In the genomic region with DNA sequence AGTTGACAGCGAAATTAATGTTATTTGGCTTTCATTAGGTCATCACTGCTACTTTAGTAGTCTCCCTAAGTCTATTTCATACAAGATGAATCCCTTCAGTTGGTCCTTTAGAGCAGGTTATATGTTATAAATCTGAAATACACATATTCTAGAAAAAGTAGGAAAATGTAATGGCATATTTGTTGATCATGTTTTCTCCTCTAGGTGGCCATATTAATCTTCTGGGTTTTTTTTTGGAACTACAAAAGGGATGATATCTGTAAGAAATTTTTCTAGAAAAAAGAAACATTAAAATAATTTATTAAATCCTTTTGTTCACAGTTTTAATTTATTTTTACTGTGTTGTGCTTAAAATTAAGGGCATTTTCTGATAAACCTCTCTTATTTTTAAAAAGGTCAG, we compare ENCODE assay signal across 27 cellular contexts.
A peak's percentile ranks its signal among the peaks of the same experiment; 100 is the strongest.
DNase-seq lines count a peak whose midpoint lies in the region; ATAC-seq, FAIRE-seq and TF ChIP-seq lines count a peak whose summit lies in the region.
"Had no signal": no experiment of that assay in that cellular context is flagged by ENCODE, and none has a peak within 500 bp of the region (broad histone marks: within the 10 kb centered on the region; RNA-seq: fewer than 3 reads in every experiment).

No MANE protein-coding gene starts in this region.

- no peak for DNase-seq in BE2C
- no peak for DNase-seq in MM.1S
- no peak for DNase-seq in osteoblast (ENCODE audit: insufficient read length, low spot score, missing footprints)
- DNase-seq in right lobe of liver, result no peak
- no peak for DNase-seq in heart left ventricle
- DNase-seq in AG08396 (ENCODE audit: low spot score), result no peak
- DNase-seq: activated CD4-positive, alpha-beta T cell treated with anti-CD3 and anti-CD28 coated beads for 1 hour; activated CD8-positive, alpha-beta T cell treated with anti-CD3 and anti-CD28 coated beads, Interleukin-2, amount 10 ng/mL, durations not matched to agents 7 days and 5 days; activated gamma-delta T cell; activated naive CD8-positive, alpha-beta T cell treated with anti-CD3 and anti-CD28 coated beads, Interleukin-2, amount 50 U/mL, for 24 hours; activated T-cell treated with anti-CD3 and anti-CD28 coated beads for 4 hours; AML-193; DMS79; foreskin melanocyte; hypothalamus; KBM-7; left ventricle myocardium superior; midbrain; natural killer cell; NCI-H1694; NCI-H69; SHP77 treated with DMSO at 0.1 percent for 48 hours; T-helper 1 cell had no signal

- H3K79me2 ChIP-seq in MM.1S (ENCODE audit: low read length) (no peaks in the 10 kb centered on the region), osteoblast (ENCODE audit: insufficient read depth, low read length) (no peaks in the 10 kb centered on the region)
- H3K79me2 ChIP-seq: parathyroid adenoma had no signal

- H3K9ac ChIP-seq in MM.1S (ENCODE audit: low read length), result no peak overlapping the region
- H3K9ac ChIP-seq: parathyroid adenoma had no signal

- H3K27ac ChIP-seq in MM.1S (ENCODE audit: low read length) (no peak overlapping the region), osteoblast (ENCODE audit: low read depth, low read length) (no peak overlapping the region), right lobe of liver (no peak overlapping the region), heart left ventricle (no peak overlapping the region)
- H3K27ac ChIP-seq: epithelial cell of prostate, parathyroid adenoma had no signal

- peak; percentile 76 for FAIRE-seq in TTC549 (lab: Jason Lieb, UNC)

- 35% methylated on average over 1 of the region's 1 CpG for WGBS in right lobe of liver (ENCODE audit: insufficient coverage, low coverage, low lambda C conversion rate, missing lambda C conversion rate)
- 59 to 79% (median 76%) methylated on average over 1 of the region's 1 CpG for WGBS in heart left ventricle, 4 donors

- TF ChIP-seq CTCF in BE2C (IDR thresholded peaks at IDR 0.05; ENCODE audit: low read depth, low read length) (peak; percentile 19; the same call in 1 of the 2 replicates), MM.1S (IDR thresholded peaks at IDR 0.05; ENCODE audit: low read length) (peak; percentile 12; the same call in 1 of the 2 replicates), osteoblast (IDR thresholded peaks at IDR 0.05; ENCODE audit: extremely low read depth, low read depth, low read length) (peak; percentile 15), right lobe of liver (IDR thresholded peaks at IDR 0.05) (no peak), heart left ventricle (IDR thresholded peaks at IDR 0.05) (no peak)

- no peaks in the 10 kb centered on the region for H3K9me2 ChIP-seq in MM.1S (replicated peaks; ENCODE audit: insufficient read depth, low read length)

- H3K36me3 ChIP-seq in BE2C (peaks cover 18% of the 10 kb centered on the region), MM.1S (replicated peaks; ENCODE audit: insufficient read depth, low read length) (no peaks in the 10 kb centered on the region), osteoblast (ENCODE audit: insufficient read depth, low read length) (no peaks in the 10 kb centered on the region), right lobe of liver (no peaks in the 10 kb centered on the region), heart left ventricle (no peaks in the 10 kb centered on the region)

- intact Hi-C loops in right lobe of liver (cut with DNase I), result no loop called here
- intact Hi-C loops in heart left ventricle (cut with DNase I), result no loop called here

- H3F3A ChIP-seq in MM.1S (ENCODE audit: insufficient read depth, low read length), result no peaks in the 10 kb centered on the region

- no peaks in the 10 kb centered on the region for H3K27me3 ChIP-seq in BE2C
- H3K27me3 ChIP-seq in MM.1S (replicated peaks; ENCODE audit: insufficient read depth, low read length), result no peaks in the 10 kb centered on the region
- no peaks in the 10 kb centered on the region for H3K27me3 ChIP-seq in osteoblast (ENCODE audit: insufficient read depth, low read length)
- no peaks in the 10 kb centered on the region for H3K27me3 ChIP-seq in right lobe of liver
- peaks cover 0 to 9% (median 0%) of the 10 kb centered on the region in 9 donors for H3K27me3 ChIP-seq in heart left ventricle

- TF ChIP-seq POLR2A in right lobe of liver (IDR thresholded peaks at IDR 0.05), result no peak
- TF ChIP-seq POLR2A in heart left ventricle (IDR thresholded peaks at IDR 0.05), result no peak

- H3K4me1 ChIP-seq in BE2C (no peaks in the 10 kb centered on the region), MM.1S (ENCODE audit: low read length) (no peaks in the 10 kb centered on the region), osteoblast (ENCODE audit: insufficient read depth, low read length) (no peaks in the 10 kb centered on the region), right lobe of liver (no peaks in the 10 kb centered on the region), heart left ventricle (no peaks in the 10 kb centered on the region)
- H3K4me1 ChIP-seq: parathyroid adenoma had no signal

- H3K4me2 ChIP-seq in MM.1S (ENCODE audit: low read depth, low read length), result no peak overlapping the region
- no peak overlapping the region for H3K4me2 ChIP-seq in osteoblast (ENCODE audit: insufficient read depth, low read length)
- H3K4me2 ChIP-seq: GM23338 had no signal

- no peaks in the 10 kb centered on the region for H4K20me1 ChIP-seq in MM.1S (ENCODE audit: insufficient read depth, low read length)
- no peaks in the 10 kb centered on the region for H4K20me1 ChIP-seq in osteoblast (ENCODE audit: insufficient read depth, low read length)

- ATAC-seq in right lobe of liver (no peak), heart left ventricle (no peak)
- ATAC-seq: activated CD8-positive, alpha-beta T cell treated with anti-CD3 and anti-CD28 coated beads, Interleukin-2, amount 10 ng/mL, durations not matched to agents 7 days and 5 days; activated naive CD8-positive, alpha-beta T cell treated with anti-CD3 and anti-CD28 coated beads, Interleukin-2, amount 50 U/mL, for 24 hours; GM23338; left ventricle myocardium superior; natural killer cell had no signal

- H3K4me3 ChIP-seq in BE2C (ENCODE audit: low read depth, low read length) (no peak overlapping the region), MM.1S (ENCODE audit: low read length) (no peak overlapping the region), osteoblast (ENCODE audit: insufficient read depth, low read length) (no peak overlapping the region), right lobe of liver (no peak overlapping the region), heart left ventricle (no peak overlapping the region)
- H3K4me3 ChIP-seq: GM23338 had no signal

- H3K9me3 ChIP-seq in BE2C (no peaks in the 10 kb centered on the region), MM.1S (replicated peaks; ENCODE audit: insufficient read depth, low read length) (no peaks in the 10 kb centered on the region), osteoblast (ENCODE audit: low read depth, low read length) (no peaks in the 10 kb centered on the region), right lobe of liver (no peaks in the 10 kb centered on the region), heart left ventricle (peaks cover 0 to 7% (median 0%) of the 10 kb centered on the region in 12 donors)

- H2AFZ ChIP-seq in MM.1S (ENCODE audit: low read length) (no peak overlapping the region), osteoblast (ENCODE audit: low read length) (no peak overlapping the region)
- H2AFZ ChIP-seq: GM23338, parathyroid adenoma had no signal

Comparison
In these comparisons a context has a peak if more than half of its experiments do, and no peak if none do; other contexts are left out.
1. CTCF ChIP-seq: peak in BE2C (single experiment), MM.1S (single experiment) and osteoblast (single experiment); none in right lobe of liver (0 of 4) and heart left ventricle (0 of 12).